ENCODE assay signal across 30 cellular contexts in genomic region chr1:151391079-151391563, GRCh38. TPM values are rescaled to one million over a fixed set of nuclear protein-coding genes. Genes with fewer than 3 reads are reported as not detected.
"Had no signal": no experiment of that assay in that cellular context is flagged by ENCODE, and none has a peak within 500 bp of the region (broad histone marks: within the 10 kb centered on the region; RNA-seq: fewer than 3 reads in every experiment).

No MANE protein-coding gene starts in this region.

- H3K27ac Mint-ChIP-seq: activated CD4-positive, alpha-beta memory T cell treated with anti-CD3 and anti-CD28 coated beads, Interleukin-2, amount 10 ng/mL, durations not matched to agents 7 days and 5 days; activated CD4-positive, alpha-beta T cell treated with anti-CD3 and anti-CD28 coated beads, Interleukin-2, amount 10 ng/mL, durations not matched to agents 7 days and 5 days; activated naive CD4-positive, alpha-beta T cell treated with anti-CD3 and anti-CD28 coated beads, Interleukin-2, amount 10 ng/mL, durations not matched to agents 7 days and 5 days; activated naive CD4-positive, alpha-beta T cell treated with anti-CD3 and anti-CD28 coated beads, Interleukin-2, amount 50 U/mL, for 72 hours; activated naive CD8-positive, alpha-beta T cell treated with anti-CD3 and anti-CD28 coated beads, Interleukin-2, amount 10 ng/mL, durations not matched to agents 7 days and 5 days; activated T-cell treated with anti-CD3 and anti-CD28 coated beads, Interleukin-2, amount 50 U/mL, for 24 hours; activated T-cell treated with anti-CD3 and anti-CD28 coated beads, Interleukin-2, amount 50 U/mL, for 72 hours; brain; dendritic cell treated with granulocyte-macrophage colony-stimulating factor and Interleukin-4, amounts not matched to agents 40 ng/mL and 50 ng/mL, for 4 days; endodermal cell; WTC11 had no signal

- H3K36me3 Mint-ChIP-seq: activated naive CD4-positive, alpha-beta T cell treated with anti-CD3 and anti-CD28 coated beads, Interleukin-2, amount 10 ng/mL, durations not matched to agents 7 days and 5 days; activated naive CD4-positive, alpha-beta T cell treated with anti-CD3 and anti-CD28 coated beads, Interleukin-2, amount 50 U/mL, for 72 hours; activated naive CD8-positive, alpha-beta T cell treated with anti-CD3 and anti-CD28 coated beads, Interleukin-2, amount 10 ng/mL, durations not matched to agents 7 days and 5 days; brain; WTC11 had no signal

- H3K36me3 ChIP-seq: ascending aorta, breast epithelium, cardiac muscle cell had no signal

- H3K4me1 Mint-ChIP-seq: activated CD4-positive, alpha-beta memory T cell treated with anti-CD3 and anti-CD28 coated beads, Interleukin-2, amount 10 ng/mL, durations not matched to agents 7 days and 5 days; activated CD4-positive, alpha-beta T cell treated with anti-CD3 and anti-CD28 coated beads, Interleukin-2, amount 10 ng/mL, durations not matched to agents 7 days and 5 days; activated naive CD4-positive, alpha-beta T cell treated with anti-CD3 and anti-CD28 coated beads, Interleukin-2, amount 10 ng/mL, durations not matched to agents 7 days and 5 days; activated naive CD8-positive, alpha-beta T cell treated with anti-CD3 and anti-CD28 coated beads, Interleukin-2, amount 10 ng/mL, durations not matched to agents 7 days and 5 days; brain; endodermal cell; WTC11 had no signal

- FAIRE-seq: frontal cortex had no signal

- H3K27me3 ChIP-seq: ascending aorta, breast epithelium, cardiac muscle cell, dorsolateral prefrontal cortex had no signal

- H3K9me3 ChIP-seq: ascending aorta, breast epithelium had no signal

- H3K27me3 Mint-ChIP-seq: activated T-cell treated with anti-CD3 and anti-CD28 coated beads, Interleukin-2, amount 50 U/mL, for 24 hours had no signal

- H3K4me3 Mint-ChIP-seq: activated CD4-positive, alpha-beta memory T cell treated with anti-CD3 and anti-CD28 coated beads, Interleukin-2, amount 10 ng/mL, durations not matched to agents 7 days and 5 days; activated CD4-positive, alpha-beta T cell treated with anti-CD3 and anti-CD28 coated beads, Interleukin-2, amount 10 ng/mL, durations not matched to agents 7 days and 5 days; activated naive CD4-positive, alpha-beta T cell treated with anti-CD3 and anti-CD28 coated beads, Interleukin-2, amount 10 ng/mL, durations not matched to agents 7 days and 5 days; activated naive CD8-positive, alpha-beta T cell treated with anti-CD3 and anti-CD28 coated beads, Interleukin-2, amount 10 ng/mL, durations not matched to agents 7 days and 5 days; activated T-cell treated with anti-CD3 and anti-CD28 coated beads, Interleukin-2, amount 50 U/mL, for 24 hours; activated T-cell treated with anti-CD3 and anti-CD28 coated beads, Interleukin-2, amount 50 U/mL, for 72 hours; brain; dendritic cell treated with granulocyte-macrophage colony-stimulating factor and Interleukin-4, amounts not matched to agents 40 ng/mL and 50 ng/mL, for 4 days; endodermal cell; WTC11 had no signal

- ATAC-seq: esophagus mucosa, WTC11 had no signal

- H3K4me3 ChIP-seq: ascending aorta, breast epithelium, cardiac muscle cell, coronary artery, dorsolateral prefrontal cortex had no signal

- H3K4me1 ChIP-seq: ascending aorta, breast epithelium had no signal

- H3K9me3 Mint-ChIP-seq: activated CD4-positive, alpha-beta memory T cell treated with anti-CD3 and anti-CD28 coated beads, Interleukin-2, amount 10 ng/mL, durations not matched to agents 7 days and 5 days; activated CD4-positive, alpha-beta T cell treated with anti-CD3 and anti-CD28 coated beads, Interleukin-2, amount 10 ng/mL, durations not matched to agents 7 days and 5 days; activated naive CD4-positive, alpha-beta T cell treated with anti-CD3 and anti-CD28 coated beads, Interleukin-2, amount 10 ng/mL, durations not matched to agents 7 days and 5 days; activated naive CD4-positive, alpha-beta T cell treated with anti-CD3 and anti-CD28 coated beads, Interleukin-2, amount 50 U/mL, for 72 hours; activated naive CD8-positive, alpha-beta T cell treated with anti-CD3 and anti-CD28 coated beads, Interleukin-2, amount 10 ng/mL, durations not matched to agents 7 days and 5 days; activated T-cell treated with anti-CD3 and anti-CD28 coated beads, Interleukin-2, amount 50 U/mL, for 24 hours; activated T-cell treated with anti-CD3 and anti-CD28 coated beads, Interleukin-2, amount 50 U/mL, for 72 hours; dendritic cell treated with granulocyte-macrophage colony-stimulating factor and Interleukin-4, amounts not matched to agents 40 ng/mL and 50 ng/mL, for 4 days had no signal

- DNase-seq: activated CD4-positive, alpha-beta memory T cell treated with anti-CD3 and anti-CD28 coated beads, Interleukin-2, amount 10 ng/mL, durations not matched to agents 7 days and 5 days; activated CD4-positive, alpha-beta T cell treated with anti-CD3 and anti-CD28 coated beads for 1 hour; activated CD4-positive, alpha-beta T cell treated with anti-CD3 and anti-CD28 coated beads for 4 hours; activated CD4-positive, alpha-beta T cell treated with anti-CD3 and anti-CD28 coated beads, Interleukin-2, amount 10 ng/mL, durations not matched to agents 7 days and 5 days; activated CD4-positive, alpha-beta T cell treated with anti-CD3 and anti-CD28 coated beads, Interleukin-2, amount 50 U/mL, for 4 hours; activated gamma-delta T cell; activated naive CD4-positive, alpha-beta T cell; activated naive CD4-positive, alpha-beta T cell treated with anti-CD3 and anti-CD28 coated beads, Interleukin-2, amount 10 ng/mL, durations not matched to agents 7 days and 5 days; activated naive CD8-positive, alpha-beta T cell treated with anti-CD3 and anti-CD28 coated beads, Interleukin-2, amount 10 ng/mL, durations not matched to agents 7 days and 5 days; activated T-cell treated with anti-CD3 and anti-CD28 coated beads for 4 hours; activated T-cell treated with anti-CD3 and anti-CD28 coated beads, Interleukin-2, amount 50 U/mL, for 24 hours; activated T-cell treated with anti-CD3 and anti-CD28 coated beads, Interleukin-2, amount 50 U/mL, for 72 hours; central memory CD4-positive, alpha-beta T cell; cerebellar nuclear complex; dorsolateral prefrontal cortex; effector memory CD4-positive, alpha-beta T cell; endodermal cell; foreskin fibroblast; T-helper 2 cell had no signal

- H3K27ac ChIP-seq: ascending aorta, breast epithelium, cardiac muscle cell, coronary artery, dorsolateral prefrontal cortex had no signal

RNA-seq across cellular contexts. Expression of gene SELENBP1, which starts 18.6 kb away (rescaled TPM):
- total RNA-seq: activated CD4-positive, alpha-beta memory T cell treated with anti-CD3 and anti-CD28 coated beads, Interleukin-2, amount 10 ng/mL, durations not matched to agents 7 days and 5 days; activated CD4-positive, alpha-beta T cell treated with anti-CD3 and anti-CD28 coated beads, Interleukin-2, amount 10 ng/mL, durations not matched to agents 7 days and 5 days; activated naive CD4-positive, alpha-beta T cell treated with anti-CD3 and anti-CD28 coated beads, Interleukin-2, amount 50 U/mL, for 72 hours; activated naive CD8-positive, alpha-beta T cell treated with anti-CD3 and anti-CD28 coated beads, Interleukin-2, amount 10 ng/mL, durations not matched to agents 7 days and 5 days; activated T-cell treated with anti-CD3 and anti-CD28 coated beads, Interleukin-2, amount 50 U/mL, for 72 hours; T-helper 1 cell treated with Interleukin-12 subunit alpha and Interleukin-12 subunit beta and Interleukin-4 antibody, amounts not matched to agents 30 ng/mL and 1 ng/mL, for 36 hours had no signal
